8 cellular contexts compared by ENCODE assay signal in the genomic region with DNA sequence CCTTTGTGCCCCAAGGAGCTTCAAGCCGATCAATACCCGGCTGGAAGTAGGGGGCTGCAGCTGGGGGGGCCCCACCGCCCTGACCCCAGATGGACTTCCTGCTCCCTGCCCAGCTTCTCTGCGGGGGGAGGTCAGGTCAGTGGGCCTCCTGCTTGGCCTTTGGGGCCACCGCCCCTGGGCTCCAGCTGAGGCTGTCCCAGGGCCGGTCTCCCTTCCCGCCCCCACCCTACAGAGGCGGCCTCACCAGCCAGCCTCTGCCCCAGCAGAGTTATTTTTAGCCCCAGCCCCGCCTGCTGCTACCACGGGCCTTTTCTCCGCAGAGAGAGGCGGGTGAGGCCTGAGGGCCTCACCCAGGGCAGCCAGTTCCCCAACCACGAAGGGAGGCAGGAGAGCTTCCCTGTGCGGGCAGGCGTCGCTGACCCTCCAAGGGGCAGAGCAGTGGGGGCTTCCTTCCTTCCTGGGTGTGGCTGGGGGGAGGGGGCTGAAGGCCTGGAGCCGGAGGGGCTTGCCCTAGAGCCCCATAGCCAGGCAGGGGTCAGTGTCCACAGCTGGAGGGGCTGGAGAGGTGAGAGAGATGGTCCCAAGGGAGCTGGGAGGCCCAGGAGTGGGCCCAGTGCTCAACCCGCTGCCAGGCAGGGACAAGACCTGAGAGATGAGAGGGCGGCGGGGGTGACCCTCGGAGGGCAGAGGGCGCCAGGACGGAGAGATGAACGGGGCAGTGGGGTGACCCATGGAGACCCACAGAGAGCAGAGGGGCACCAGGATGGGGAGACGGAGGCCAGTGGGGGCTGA. TPM values are rescaled to one million over a fixed set of nuclear protein-coding genes. Genes with fewer than 3 reads are reported as not detected.
DNase-seq lines count a peak whose midpoint lies in the region; ATAC-seq and TF ChIP-seq lines count a peak whose summit lies in the region.

No MANE protein-coding gene starts in this region.

- peak overlapping the region; percentile 99 for H2BK15ac ChIP-seq in neuronal stem cell (ENCODE audit: low read length)

- TF ChIP-seq CTCF in fibroblast of pulmonary artery (IDR thresholded peaks at IDR 0.05; ENCODE audit: low read length, missing control alignments): no peak

- peaks cover 0 to 7% of the 10 kb centered on the region in 2 donors for H3K9me3 ChIP-seq in neuronal stem cell (replicated peaks in 1 of 2; ENCODE audit: control insufficient read depth in 2 of 2, insufficient read depth in 1 of 2, low read depth in 1 of 2, low read length in 2 of 2)

- peak overlapping the region; percentile 98 for H3K4ac ChIP-seq in neuronal stem cell (ENCODE audit: low read length)

- H3K79me1 ChIP-seq in neuronal stem cell (ENCODE audit: low read depth, low read length): peaks cover 6% of the 10 kb centered on the region

- H2AK5ac ChIP-seq in neuronal stem cell (ENCODE audit: low read depth, low read length): peak overlapping the region; percentile 99

- peak overlapping the region; percentile 17 for H3K14ac ChIP-seq in neuronal stem cell (ENCODE audit: low read length)

- H3K36me3 Mint-ChIP-seq in activated naive CD4-positive, alpha-beta T cell treated with anti-CD3 and anti-CD28 coated beads for 36 hours (ENCODE audit: low read depth): no peaks in the 10 kb centered on the region

- H3K9ac ChIP-seq in neuronal stem cell (ENCODE audit: low read depth, low read length, poor library complexity): peak overlapping the region; percentile 63

- intact Hi-C loops in activated naive CD4-positive, alpha-beta T cell treated with anti-CD3 and anti-CD28 coated beads for 36 hours (cut with micrococcal nuclease): loop anchor here (2.0 kb wide), 1 partner anchor 25 kb away; no protein-coding TSS in a partner anchor

- no peaks in the 10 kb centered on the region for H3K9me3 Mint-ChIP-seq in activated naive CD4-positive, alpha-beta T cell treated with anti-CD3 and anti-CD28 coated beads for 36 hours

- CTCF ChIA-PET in activated naive CD4-positive, alpha-beta T cell treated with anti-CD3 and anti-CD28 coated beads for 36 hours (lab: Charles Lee): interaction anchor here (1.8 to 2.5 kb wide), 2 partner anchors 25 to 32 kb away, joined by 5 to 10 read pairs; no protein-coding TSS in a partner anchor

- no peak for ATAC-seq in HG03442 (IDR thresholded peaks at IDR 0.05; ENCODE audit: unreplicated experiment)
- no peak for ATAC-seq in GM19035 (IDR thresholded peaks at IDR 0.05; ENCODE audit: unreplicated experiment)

- H3K18ac ChIP-seq in neuronal stem cell (ENCODE audit: low read length): peak overlapping the region; percentile 98

- peak overlapping the region; percentile 24 for H3K27ac Mint-ChIP-seq in activated naive CD4-positive, alpha-beta T cell treated with anti-CD3 and anti-CD28 coated beads for 36 hours

- H3K4me3 ChIP-seq in fibroblast of pulmonary artery (replicated peaks; ENCODE audit: low read depth, low read length) (no peak overlapping the region), neuronal stem cell (ENCODE audit: low read length in 2 of 2) (no peak overlapping the region)

- H3K27me3 Mint-ChIP-seq in activated naive CD4-positive, alpha-beta T cell treated with anti-CD3 and anti-CD28 coated beads for 36 hours (ENCODE audit: low read depth): no peaks in the 10 kb centered on the region

- peaks cover 13 to 28% of the 10 kb centered on the region in 2 donors for H3K4me1 ChIP-seq in neuronal stem cell (ENCODE audit: control insufficient read depth in 2 of 2, insufficient read depth in 1 of 2, low read depth in 1 of 2, low read length in 2 of 2)

- peaks cover 22% of the 10 kb centered on the region for H3K4me1 Mint-ChIP-seq in activated naive CD4-positive, alpha-beta T cell treated with anti-CD3 and anti-CD28 coated beads for 36 hours (ENCODE audit: low read depth)

- H3K27me3 ChIP-seq in neuronal stem cell (ENCODE audit: control insufficient read depth in 3 of 3, insufficient read depth in 3 of 3, low read depth in 1 of 3, low read length in 3 of 3): peaks cover 0 to 1% (median 0%) of the 10 kb centered on the region in 3 experiments

- DNase-seq in activated naive CD4-positive, alpha-beta T cell treated with anti-CD3 and anti-CD28 coated beads for 36 hours: peak; percentile 52
- DNase-seq in activated naive CD4-positive, alpha-beta T cell treated with Interleukin-2 at 50 U/mL for 16 hours: no peak
- peak; percentile 74 for DNase-seq in HPDE6-E6E7 (ENCODE audit: extremely low spot score)
- peak; percentile 57 for DNase-seq in SW480 (ENCODE audit: low spot score)
- peak; percentile 20 for DNase-seq in fibroblast of pulmonary artery (ENCODE audit: low read depth)
- no peak for DNase-seq in neuronal stem cell (ENCODE audit: low spot score)

- H3K4me3 Mint-ChIP-seq in activated naive CD4-positive, alpha-beta T cell treated with anti-CD3 and anti-CD28 coated beads for 36 hours: no peak overlapping the region

- peak overlapping the region; percentile 92 for H3K23ac ChIP-seq in neuronal stem cell (ENCODE audit: low read depth, low read length, poor library complexity)

- peak overlapping the region; percentile 98 for H4K91ac ChIP-seq in neuronal stem cell (ENCODE audit: low read depth, low read length, poor library complexity)

- peak overlapping the region; percentile 90 for H2BK120ac ChIP-seq in neuronal stem cell (ENCODE audit: low read depth, low read length)

- H2BK12ac ChIP-seq in neuronal stem cell (ENCODE audit: low read length): peak overlapping the region; percentile 96

- H3K36me3 ChIP-seq in neuronal stem cell (replicated peaks in 1 of 2; ENCODE audit: control insufficient read depth in 2 of 2, insufficient read depth in 2 of 2, low read length in 2 of 2): no peaks in the 10 kb centered on the region

- H2BK5ac ChIP-seq in neuronal stem cell (ENCODE audit: low read length): peak overlapping the region; percentile 92

- no CpG with 5 or more reads among the region's 25 CpGs for WGBS in neuronal stem cell (ENCODE audit: extremely low coverage in 2 of 2, insufficient read length in 2 of 2, insufficient replicate concordance in 1 of 2), 2 donors

- H3K4me2 ChIP-seq in neuronal stem cell (ENCODE audit: insufficient read depth, low read length, poor library complexity, severe bottlenecking): peak overlapping the region; percentile 15

- peak overlapping the region; percentile 51 for H2AFZ ChIP-seq in neuronal stem cell (ENCODE audit: low read length)

- H3K27ac ChIP-seq in neuronal stem cell (replicated peaks; ENCODE audit: low read length): peak overlapping the region; percentile 24

- H4K8ac ChIP-seq in neuronal stem cell (ENCODE audit: low read depth, low read length): peak overlapping the region; percentile 43

RNA-seq across cellular contexts. Expression of gene PWWP2B, which starts 24.6 kb away (rescaled TPM):
- 1 to 10 TPM; 1.5 to 2.2 TPM for total RNA-seq in activated naive CD4-positive, alpha-beta T cell treated with anti-CD3 and anti-CD28 coated beads for 36 hours
- 2.1 TPM for polyA plus RNA-seq in neuronal stem cell (2013, experiment 1 of 2)
- 2.0 TPM for polyA plus RNA-seq in neuronal stem cell (2013, experiment 2 of 2)

Comparison
In these comparisons a context has a peak if more than half of its experiments do, and no peak if none do; other contexts are left out.
1. DNase-seq: peak in activated naive CD4-positive, alpha-beta T cell treated with anti-CD3 and anti-CD28 coated beads for 36 hours (single experiment), HPDE6-E6E7 (single experiment), SW480 (single experiment) and fibroblast of pulmonary artery (single experiment); none in activated naive CD4-positive, alpha-beta T cell treated with Interleukin-2 at 50 U/mL for 16 hours (single experiment) and neuronal stem cell (single experiment).